8 cellular contexts compared by ENCODE assay signal in the genomic region with DNA sequence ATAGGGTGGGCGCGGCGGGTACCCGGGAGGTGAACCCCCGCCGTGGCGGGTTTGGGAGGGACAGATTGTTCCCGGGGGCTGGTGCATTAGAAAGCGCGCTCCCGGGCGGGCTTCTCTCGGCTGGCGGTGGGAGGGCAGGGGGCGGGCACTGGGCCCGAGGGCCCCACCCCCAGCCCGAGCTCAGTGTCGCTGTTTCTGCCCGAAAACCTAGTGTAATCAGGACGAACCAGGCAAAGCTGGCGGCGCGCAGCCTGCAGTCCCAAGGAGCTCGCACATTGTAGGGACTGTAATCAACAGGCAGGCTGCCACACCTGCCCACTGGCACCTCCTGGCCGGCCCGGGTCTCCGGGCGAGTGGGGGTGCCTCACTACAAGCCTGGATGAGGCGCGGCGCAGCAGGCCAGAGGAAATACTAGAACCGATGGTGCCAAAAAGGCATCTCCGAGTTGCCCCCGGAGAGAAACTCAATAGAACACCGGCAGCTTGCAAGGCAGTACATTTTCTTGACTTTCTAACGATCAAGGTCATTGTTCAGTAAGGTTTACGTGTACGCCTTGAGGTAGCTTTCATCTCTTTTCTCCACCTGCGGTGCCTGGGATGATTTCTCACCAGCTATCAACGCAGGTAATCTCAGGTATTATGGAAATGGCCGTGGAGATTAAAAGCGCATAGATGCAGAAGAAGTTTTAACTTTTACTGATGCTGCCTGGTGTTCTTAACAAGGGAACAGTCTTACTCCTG. TPM values are rescaled to one million over a fixed set of nuclear protein-coding genes. Genes with fewer than 3 reads are reported as not detected.
DNase-seq lines count a peak whose midpoint lies in the region; ATAC-seq and TF ChIP-seq lines count a peak whose summit lies in the region.

No MANE protein-coding gene starts in this region.

- H3K4me1 Mint-ChIP-seq in CD4-positive, alpha-beta T cell (ENCODE audit: low read depth): peaks cover 8% of the 10 kb centered on the region
- peaks cover 0 to 7% of the 10 kb centered on the region in 2 donors for H3K4me1 Mint-ChIP-seq in natural killer cell

- CTCF ChIA-PET in CD4-positive, alpha-beta T cell (lab: Charles Lee): interaction anchor here (1.3 to 3.9 kb wide), 3 partner anchors 11 to 57 kb away, joined by 4 to 19 read pairs (median 6); no protein-coding TSS in a partner anchor

- peak; percentile 23 to 68 (median 46) for DNase-seq in CD4-positive, alpha-beta T cell
- DNase-seq in HAP-1 (ENCODE audit: low spot score in 2 of 2) (peak; percentile 64 to 83), NCI-H526 treated with DMSO at 0.1 percent for 48 hours (lab: John Stamatoyannopoulos, UW) (peak; percentile 54), epithelial cell of proximal tubule (ENCODE audit: low read depth) (no peak), natural killer cell (peak; percentile 36), globus pallidus (ENCODE audit: low spot score) (no peak)
- peak; percentile 65 for DNase-seq in activated CD8-positive, alpha-beta memory T cell treated with anti-CD3 and anti-CD28 coated beads, Interleukin-2, amount 50 U/mL, for 4 hours
- peak; percentile 52 for DNase-seq in stimulated activated naive CD4-positive, alpha-beta T cell treated with Interleukin-2 at 50 U/mL for 16 hours (lab: John Stamatoyannopoulos, UW)

- POLR2A ChIA-PET in CD4-positive, alpha-beta T cell (lab: Charles Lee): interaction anchor here (1.0 to 3.5 kb wide), 5 partner anchors 11 to 376 kb away, joined by 3 to 14 read pairs (median 3); a partner anchor contains a TSS

- no peaks in the 10 kb centered on the region for H3K9me3 ChIP-seq in CD4-positive, alpha-beta T cell (ENCODE audit: control insufficient read depth, low read length)
- no peaks in the 10 kb centered on the region for H3K9me3 ChIP-seq in HAP-1

- peaks cover 64% of the 10 kb centered on the region for H3K27me3 Mint-ChIP-seq in CD4-positive, alpha-beta T cell
- peaks cover 37 to 55% of the 10 kb centered on the region in 2 donors for H3K27me3 Mint-ChIP-seq in natural killer cell (ENCODE audit: low read depth in 2 of 2)

- H3K4me1 ChIP-seq in HAP-1: 0 out of 2 replicates have a peak, but pooled peaks cover 4% of the 10 kb centered on the region

- in situ Hi-C loops in HAP-1 (cut with MboI; ENCODE audit: low sequenced_read_pairs): loop anchor here (25.0 kb wide), 1 partner anchor 543 kb away; no protein-coding TSS in a partner anchor

- H3K27me3 ChIP-seq in CD4-positive, alpha-beta T cell (ENCODE audit: control insufficient read depth, insufficient read depth, low read length): peaks cover 26% of the 10 kb centered on the region
- peaks cover 26% of the 10 kb centered on the region for H3K27me3 ChIP-seq in HAP-1 (ENCODE audit: low read depth)

- TF ChIP-seq CTCF in CD4-positive, alpha-beta T cell (IDR thresholded peaks at IDR 0.05): no peak
- TF ChIP-seq CTCF in epithelial cell of proximal tubule (conservative IDR thresholded peaks at IDR 0.05; ENCODE audit: low read depth, low read length) (no peak), natural killer cell (IDR thresholded peaks at IDR 0.05) (no peak)

- H3K27ac ChIP-seq in CD4-positive, alpha-beta T cell (ENCODE audit: low read depth, low read length): no peak overlapping the region

- peak; percentile 86 for ATAC-seq in CD4-positive, alpha-beta T cell (ENCODE audit: poor library complexity)
- ATAC-seq in natural killer cell: peak; percentile 82 to 88 (median 83)

- no peaks in the 10 kb centered on the region for H3K9me3 Mint-ChIP-seq in CD4-positive, alpha-beta T cell
- no peaks in the 10 kb centered on the region for H3K9me3 Mint-ChIP-seq in natural killer cell

- H3K4me3 ChIP-seq in HAP-1 (peak overlapping the region; percentile 57), epithelial cell of proximal tubule (ENCODE audit: low read depth, low read length) (peak overlapping the region; percentile 45)

- no peaks in the 10 kb centered on the region for H3K36me3 ChIP-seq in HAP-1 (replicated peaks)

- intact Hi-C loops in CD4-positive, alpha-beta T cell (cut with DNase I, micrococcal nuclease): no loop called here
- intact Hi-C loops in natural killer cell (cut with micrococcal nuclease): no loop called here

- peak overlapping the region; percentile 91 for H3K4me3 Mint-ChIP-seq in CD4-positive, alpha-beta T cell
- peak overlapping the region; percentile 85 for H3K4me3 Mint-ChIP-seq in natural killer cell

- no peaks in the 10 kb centered on the region for H3K36me3 Mint-ChIP-seq in CD4-positive, alpha-beta T cell (ENCODE audit: low read depth)
- no peaks in the 10 kb centered on the region for H3K36me3 Mint-ChIP-seq in natural killer cell

- no peak overlapping the region for H3K27ac Mint-ChIP-seq in CD4-positive, alpha-beta T cell
- H3K27ac Mint-ChIP-seq in natural killer cell: no peak overlapping the region

RNA-seq across cellular contexts. Expression of a gene that starts 0.8 kb away (rescaled TPM):
- under 1 TPM; 0.03 to 0.08 TPM for total RNA-seq in CD4-positive, alpha-beta T cell
- total RNA-seq in epithelial cell of proximal tubule (0.36 and 1.8 TPM in 2 replicates), natural killer cell (under 1 TPM; 0.07 to 0.59 (median 0.13) TPM)

RNA-seq across cellular contexts. Expression of a gene that starts 33.7 kb away (rescaled TPM):
- total RNA-seq in CD4-positive, alpha-beta T cell: 10 to 100 TPM; 50.1 to 54.0 TPM
- total RNA-seq in epithelial cell of proximal tubule (35.2 and 92.7 TPM in 2 replicates), natural killer cell (10 to 100 TPM; 56.1 to 65.5 (median 65.4) TPM)

Comparison
In these comparisons a context has a peak if more than half of its experiments do, and no peak if none do; other contexts are left out.
1. DNase-seq: peak in CD4-positive, alpha-beta T cell (10 of 10), HAP-1 (2 of 2), NCI-H526 treated with DMSO at 0.1 percent for 48 hours (single experiment), activated CD8-positive, alpha-beta memory T cell treated with anti-CD3 and anti-CD28 coated beads, Interleukin-2, amount 50 U/mL, for 4 hours (single experiment), natural killer cell (single experiment) and stimulated activated naive CD4-positive, alpha-beta T cell treated with Interleukin-2 at 50 U/mL for 16 hours (single experiment); none in epithelial cell of proximal tubule (single experiment) and globus pallidus (single experiment).